Comparison of ENCODE assay signal across 16 cellular contexts in the genomic region with DNA sequence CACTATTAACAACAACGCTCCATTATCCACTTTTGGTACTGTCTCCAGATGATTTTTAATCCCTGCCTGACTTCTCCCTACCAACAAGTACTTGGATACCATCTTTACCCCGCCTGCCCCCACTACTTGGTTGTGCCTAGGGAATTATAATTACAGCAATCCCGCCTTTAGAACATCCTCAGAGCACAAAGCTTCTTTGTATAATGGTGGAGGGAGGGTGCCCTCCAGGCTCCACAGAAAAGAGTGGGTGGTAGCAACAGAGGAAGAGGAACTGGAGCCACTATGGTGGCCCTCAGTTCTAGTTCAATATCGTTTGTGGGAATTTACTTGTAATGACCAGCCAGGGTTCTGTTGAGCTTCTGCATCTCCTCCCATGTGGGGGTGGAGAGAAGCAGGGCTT.
DNase-seq lines count a peak whose midpoint lies in the region; ATAC-seq and TF ChIP-seq lines count a peak whose summit lies in the region.
"Had no signal": no experiment of that assay in that cellular context is flagged by ENCODE, and none has a peak within 500 bp of the region (broad histone marks: within the 10 kb centered on the region; RNA-seq: fewer than 3 reads in every experiment).

No MANE protein-coding gene starts in this region.

- no peak overlapping the region for H3K9ac ChIP-seq in endodermal cell (ENCODE audit: extremely low read depth, low read length, poor library complexity, severe bottlenecking)

- WGBS in endodermal cell (ENCODE audit: insufficient coverage in 1 of 2, insufficient read length in 1 of 2), 2 experiments = 90% methylated on average over 2 to 4 of the region's 4 CpGs

- H3K27me3 ChIP-seq in endodermal cell (ENCODE audit: control insufficient read depth, insufficient read depth, low read length, poor library complexity, severe bottlenecking) = no peaks in the 10 kb centered on the region

- no peaks in the 10 kb centered on the region for H3K27me3 Mint-ChIP-seq in activated CD8-positive, alpha-beta T cell treated with anti-CD3 and anti-CD28 coated beads for 36 hours
- no peaks in the 10 kb centered on the region for H3K27me3 Mint-ChIP-seq in activated CD8-positive, alpha-beta T cell treated with anti-CD3 and anti-CD28 coated beads, Interleukin-2, amount 10 ng/mL, durations not matched to agents 7 days and 5 days (ENCODE audit: low read depth)
- H3K27me3 Mint-ChIP-seq in endodermal cell (ENCODE audit: insufficient read depth) = no peaks in the 10 kb centered on the region
- H3K27me3 Mint-ChIP-seq: activated CD4-positive, alpha-beta T cell treated with anti-CD3 and anti-CD28 coated beads for 36 hours had no signal

- H3K36me3 Mint-ChIP-seq in activated CD8-positive, alpha-beta T cell treated with anti-CD3 and anti-CD28 coated beads for 36 hours (ENCODE audit: low read depth) = peaks cover 5% of the 10 kb centered on the region
- peaks cover 5% of the 10 kb centered on the region for H3K36me3 Mint-ChIP-seq in activated CD8-positive, alpha-beta T cell treated with anti-CD3 and anti-CD28 coated beads, Interleukin-2, amount 10 ng/mL, durations not matched to agents 7 days and 5 days (ENCODE audit: low read depth)
- peaks cover 8% of the 10 kb centered on the region for H3K36me3 Mint-ChIP-seq in endodermal cell (ENCODE audit: low read depth)

- H3K9me3 ChIP-seq in endodermal cell (ENCODE audit: control insufficient read depth, low read length) = no peaks in the 10 kb centered on the region

- H3K36me3 ChIP-seq in endodermal cell (ENCODE audit: control insufficient read depth, insufficient read depth, low read length) = peaks cover 6% of the 10 kb centered on the region

- CTCF ChIA-PET in activated CD8-positive, alpha-beta T cell treated with anti-CD3 and anti-CD28 coated beads for 36 hours (lab: Charles Lee) = interaction anchor here (1.1 to 2.4 kb wide), 3 partner anchors 9 to 77 kb away, joined by 3 to 10 read pairs (median 8); no protein-coding TSS in a partner anchor
- CTCF ChIA-PET in activated CD8-positive, alpha-beta T cell treated with anti-CD3 and anti-CD28 coated beads, Interleukin-2, amount 10 ng/mL, durations not matched to agents 7 days and 5 days (lab: Charles Lee) = interaction anchor here (1.1 to 1.4 kb wide), 2 partner anchors 9 to 72 kb away, joined by 3 read pairs; no protein-coding TSS in a partner anchor

- no peak overlapping the region for H3K27ac ChIP-seq in endodermal cell (ENCODE audit: low read depth, low read length)

- no peak overlapping the region for H3K4me3 Mint-ChIP-seq in activated CD8-positive, alpha-beta T cell treated with anti-CD3 and anti-CD28 coated beads for 36 hours
- H3K4me3 Mint-ChIP-seq in activated CD8-positive, alpha-beta T cell treated with anti-CD3 and anti-CD28 coated beads, Interleukin-2, amount 10 ng/mL, durations not matched to agents 7 days and 5 days = no peak overlapping the region
- H3K4me3 Mint-ChIP-seq in endodermal cell = no peak overlapping the region
- H3K4me3 Mint-ChIP-seq: activated CD4-positive, alpha-beta T cell treated with anti-CD3 and anti-CD28 coated beads for 36 hours; activated T-cell treated with anti-CD3 and anti-CD28 coated beads, Interleukin-2, amount 50 U/mL, for 72 hours had no signal

- H3K4me1 ChIP-seq in endodermal cell (ENCODE audit: control insufficient read depth, insufficient read depth, low read length) = no peaks in the 10 kb centered on the region

- peak overlapping the region; percentile 68 for H3K27ac Mint-ChIP-seq in activated CD8-positive, alpha-beta T cell treated with anti-CD3 and anti-CD28 coated beads for 36 hours
- H3K27ac Mint-ChIP-seq in activated CD8-positive, alpha-beta T cell treated with anti-CD3 and anti-CD28 coated beads, Interleukin-2, amount 10 ng/mL, durations not matched to agents 7 days and 5 days = no peak overlapping the region
- H3K27ac Mint-ChIP-seq in endodermal cell = peak overlapping the region; percentile 59
- H3K27ac Mint-ChIP-seq: activated CD4-positive, alpha-beta T cell treated with anti-CD3 and anti-CD28 coated beads for 36 hours; activated T-cell treated with anti-CD3 and anti-CD28 coated beads, Interleukin-2, amount 50 U/mL, for 72 hours had no signal

- no peak overlapping the region for H3K4me3 ChIP-seq in endodermal cell (ENCODE audit: low read length)

- DNase-seq in activated CD8-positive, alpha-beta T cell treated with anti-CD3 and anti-CD28 coated beads for 36 hours = no peak
- no peak for DNase-seq in activated CD8-positive, alpha-beta T cell treated with anti-CD3 and anti-CD28 coated beads, Interleukin-2, amount 10 ng/mL, durations not matched to agents 7 days and 5 days
- DNase-seq in NCI-H69 (lab: John Stamatoyannopoulos, UW) = peak; percentile 82
- DNase-seq in endodermal cell = no peak
- no peak for DNase-seq in sciatic nerve (ENCODE audit: low spot score)
- DNase-seq in AG08395 (ENCODE audit: low spot score) = no peak
- DNase-seq: ACHN; activated CD4-positive, alpha-beta T cell treated with anti-CD3 and anti-CD28 coated beads for 36 hours; activated T-cell treated with anti-CD3 and anti-CD28 coated beads, Interleukin-2, amount 50 U/mL, for 72 hours; amniotic stem cell; DMS53; NCI-H1048; stimulated activated CD4-positive, alpha-beta T cell treated with anti-CD3 and anti-CD28 coated beads, Interleukin-12 subunit alpha, Interleukin-12 subunit beta, amount 100 ng/mL, for 4 hours; T-helper 2 cell had no signal

- no peaks in the 10 kb centered on the region for H3K9me3 Mint-ChIP-seq in activated CD8-positive, alpha-beta T cell treated with anti-CD3 and anti-CD28 coated beads for 36 hours
- H3K9me3 Mint-ChIP-seq in activated CD8-positive, alpha-beta T cell treated with anti-CD3 and anti-CD28 coated beads, Interleukin-2, amount 10 ng/mL, durations not matched to agents 7 days and 5 days (ENCODE audit: insufficient read depth) = no peaks in the 10 kb centered on the region
- no peaks in the 10 kb centered on the region for H3K9me3 Mint-ChIP-seq in endodermal cell
- H3K9me3 Mint-ChIP-seq: activated T-cell treated with anti-CD3 and anti-CD28 coated beads, Interleukin-2, amount 50 U/mL, for 72 hours had no signal

- intact Hi-C loops in activated CD8-positive, alpha-beta T cell treated with anti-CD3 and anti-CD28 coated beads for 36 hours (cut with micrococcal nuclease) = no loop called here
- intact Hi-C loops in sciatic nerve (cut with DNase I) = no loop called here

- no peak for ATAC-seq in activated CD8-positive, alpha-beta T cell treated with anti-CD3 and anti-CD28 coated beads for 36 hours
- no peak for ATAC-seq in activated CD8-positive, alpha-beta T cell treated with anti-CD3 and anti-CD28 coated beads, Interleukin-2, amount 10 ng/mL, durations not matched to agents 7 days and 5 days
- ATAC-seq in sciatic nerve = peak; percentile 81
- no peak for ATAC-seq in HG02759 (IDR thresholded peaks at IDR 0.05; ENCODE audit: unreplicated experiment)
- no peak for ATAC-seq in GM18511 (IDR thresholded peaks at IDR 0.05; ENCODE audit: unreplicated experiment)
- ATAC-seq: activated CD4-positive, alpha-beta T cell treated with anti-CD3 and anti-CD28 coated beads for 36 hours; activated T-cell treated with anti-CD3 and anti-CD28 coated beads, Interleukin-2, amount 50 U/mL, for 72 hours had no signal

- H3K4me1 Mint-ChIP-seq in activated CD8-positive, alpha-beta T cell treated with anti-CD3 and anti-CD28 coated beads for 36 hours (ENCODE audit: low read depth) = peaks cover 28% of the 10 kb centered on the region
- peaks cover 19% of the 10 kb centered on the region for H3K4me1 Mint-ChIP-seq in activated CD8-positive, alpha-beta T cell treated with anti-CD3 and anti-CD28 coated beads, Interleukin-2, amount 10 ng/mL, durations not matched to agents 7 days and 5 days (ENCODE audit: low read depth)
- peaks cover 19% of the 10 kb centered on the region for H3K4me1 Mint-ChIP-seq in endodermal cell

- TF ChIP-seq CTCF in activated CD8-positive, alpha-beta T cell treated with anti-CD3 and anti-CD28 coated beads for 36 hours (IDR thresholded peaks at IDR 0.05) = no peak
- no peak for TF ChIP-seq CTCF in endodermal cell (conservative IDR thresholded peaks at IDR 0.05)

- POLR2A ChIA-PET in activated CD8-positive, alpha-beta T cell treated with anti-CD3 and anti-CD28 coated beads for 36 hours (lab: Charles Lee) = interaction anchor here (1.9 kb wide), 1 partner anchor 10 kb away, joined by 10 read pairs; no protein-coding TSS in a partner anchor
- POLR2A ChIA-PET in activated CD8-positive, alpha-beta T cell treated with anti-CD3 and anti-CD28 coated beads, Interleukin-2, amount 10 ng/mL, durations not matched to agents 7 days and 5 days (lab: Charles Lee) = interaction anchor here (0.6 to 2.5 kb wide), 3 partner anchors 9 to 221 kb away, joined by 3 to 9 read pairs (median 4); a partner anchor contains a TSS
